Comparison of ENCODE assay signal across 1 cellular context in the genomic region with DNA sequence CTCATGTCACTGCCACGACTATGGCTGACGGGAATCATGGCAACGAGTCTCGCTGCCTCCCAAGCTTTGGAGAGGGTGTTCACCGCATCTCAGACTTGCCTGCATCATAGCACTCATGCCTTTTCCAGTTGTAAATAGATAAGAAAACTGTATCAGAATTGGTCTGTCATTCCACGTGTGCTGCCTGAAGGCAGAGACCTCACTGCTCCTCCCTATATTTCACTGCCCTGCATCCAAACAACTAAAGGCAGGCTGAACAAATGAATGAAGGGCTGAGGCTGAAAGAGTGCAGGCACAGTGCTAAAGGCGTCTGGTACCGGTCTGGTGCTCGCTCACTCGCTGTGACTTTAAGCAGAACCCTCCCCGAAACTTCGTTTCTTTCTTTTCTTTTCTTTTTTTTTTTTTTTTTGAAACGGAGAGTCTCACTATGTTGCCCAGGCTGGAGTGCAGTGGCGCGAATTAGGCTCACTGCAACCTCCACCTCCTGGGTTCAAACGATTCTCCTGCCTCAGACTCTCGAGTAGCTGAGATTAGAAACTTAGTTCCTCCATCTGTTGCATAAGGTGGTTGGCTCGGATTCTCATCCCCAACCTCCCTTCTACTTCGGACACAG.
TF ChIP-seq lines count a peak whose summit lies in the region.

No MANE protein-coding gene starts in this region.

TF ChIP-seq in endothelial cell of umbilical vein, 7 proteins besides CTCF, POLR2A, EP300 and RAD21:
- TF ChIP-seq GATA2 (IDR thresholded peaks at IDR 0.05; ENCODE audit: insufficient read depth, insufficient read length, low read depth, low read length) (no peak), JUN (IDR thresholded peaks at IDR 0.05; ENCODE audit: borderline replicate concordance, insufficient read depth, insufficient read length, low read depth) (no peak), POLR2AphosphoS5 (IDR thresholded peaks at IDR 0.05; ENCODE audit: insufficient read depth, low read depth, low read length) (no peak), MAX (IDR thresholded peaks at IDR 0.05; ENCODE audit: insufficient read depth, insufficient read length) (no peak), MYC (IDR thresholded peaks at IDR 0.05; ENCODE audit: low read depth, low read length) (no peak), FOS (IDR thresholded peaks at IDR 0.05; ENCODE audit: borderline replicate concordance, insufficient read depth, low read length) (no peak), EZH2 (IDR thresholded peaks at IDR 0.05; ENCODE audit: borderline replicate concordance, low read depth, low read length, severe bottlenecking) (no peak)
